In genomic region chr20:17619351-17620093, GRCh38 we compare ENCODE assay signal across 1 cellular context.
TF ChIP-seq lines count a peak whose summit lies in the region.

No MANE protein-coding gene starts in this region.

TF ChIP-seq in HepG2, 621 proteins besides CTCF, POLR2A, EP300 and RAD21:
- TF ChIP-seq ZBTB33 (CRISPR knock-in tag; IDR thresholded peaks at IDR 0.05): peak; percentile 79; the same call in 1 of the 2 replicates
- peak; percentile 43; the same call in 1 of the 2 replicates for TF ChIP-seq ZNF263 (CRISPR knock-in tag; IDR thresholded peaks at IDR 0.05)
- TF ChIP-seq DNMT1 (CRISPR knock-in tag; IDR thresholded peaks at IDR 0.05): 0 out of 2 replicates have a peak, but pooled peaks have one; percentile 13
- TF ChIP-seq ZHX2 (IDR thresholded peaks at IDR 0.05; ENCODE audit: low read depth): no peak
- TF ChIP-seq ZHX2 (CRISPR knock-in tag; IDR thresholded peaks at IDR 0.05; ENCODE audit: borderline replicate concordance): 0 out of 2 replicates have a peak, but pooled peaks have one; percentile 35
- peak; percentile 41 for TF ChIP-seq HNRNPLL (IDR thresholded peaks at IDR 0.05; ENCODE audit: low read depth, low read length, poor library complexity, severe bottlenecking)
- peak; percentile 44 for TF ChIP-seq RBM39 (IDR thresholded peaks at IDR 0.05; ENCODE audit: low read depth, low read length, poor library complexity, severe bottlenecking)
- no peak for TF ChIP-seq GZF1 (CRISPR knock-in tag; IDR thresholded peaks at IDR 0.05)
- TF ChIP-seq RBM22 (optimal IDR thresholded peaks at IDR 0.05; ENCODE audit: low read length): peak; percentile 95
- no peak for TF ChIP-seq RFX3 (CRISPR knock-in tag; IDR thresholded peaks at IDR 0.05)
- 0 out of 2 replicates have a peak, but pooled peaks have one; percentile 79 for TF ChIP-seq ZNF556 (CRISPR knock-in tag; IDR thresholded peaks at IDR 0.05; ENCODE audit: borderline replicate concordance)
- TF ChIP-seq ZNF235 (CRISPR knock-in tag; IDR thresholded peaks at IDR 0.05; ENCODE audit: borderline replicate concordance): no peak
- no peak for TF ChIP-seq AHDC1 (CRISPR knock-in tag; IDR thresholded peaks at IDR 0.05; ENCODE audit: borderline replicate concordance)
- peak; percentile 85 for TF ChIP-seq MNT (IDR thresholded peaks at IDR 0.05)
- 0 out of 2 replicates have a peak, but pooled peaks have one; percentile 35 for TF ChIP-seq ZNF660 (CRISPR knock-in tag; IDR thresholded peaks at IDR 0.05; ENCODE audit: borderline replicate concordance, low read depth)
- TF ChIP-seq AGO2 (optimal IDR thresholded peaks at IDR 0.05; ENCODE audit: low read depth, low read length): peak; percentile 97
- TF ChIP-seq ZBTB4 (CRISPR knock-in tag; IDR thresholded peaks at IDR 0.05; ENCODE audit: borderline replicate concordance): 0 out of 2 replicates have a peak, but pooled peaks have one; percentile 52
- 0 out of 2 replicates have a peak, but pooled peaks have one; percentile 15 for TF ChIP-seq SP4 (CRISPR knock-in tag; IDR thresholded peaks at IDR 0.05)
- TF ChIP-seq AGO1 (IDR thresholded peaks at IDR 0.05; ENCODE audit: low read depth, low read length, poor library complexity, severe bottlenecking): peak; percentile 61
- peak; percentile 25; the same call in 1 of the 2 replicates for TF ChIP-seq MXD1 (CRISPR knock-in tag; IDR thresholded peaks at IDR 0.05)
- TF ChIP-seq ZSCAN31 (CRISPR knock-in tag; IDR thresholded peaks at IDR 0.05; ENCODE audit: low read depth): no peak
- 0 out of 2 replicates have a peak, but pooled peaks have one; percentile 48 for TF ChIP-seq ZNF839 (CRISPR knock-in tag; IDR thresholded peaks at IDR 0.05; ENCODE audit: borderline replicate concordance)
- TF ChIP-seq POLR2AphosphoS2 (IDR thresholded peaks at IDR 0.05; ENCODE audit: low read depth, low read length): 0 out of 2 replicates have a peak, but pooled peaks have one; percentile 22
